Comparison of ENCODE assay signal across 19 cellular contexts in the genomic region with DNA sequence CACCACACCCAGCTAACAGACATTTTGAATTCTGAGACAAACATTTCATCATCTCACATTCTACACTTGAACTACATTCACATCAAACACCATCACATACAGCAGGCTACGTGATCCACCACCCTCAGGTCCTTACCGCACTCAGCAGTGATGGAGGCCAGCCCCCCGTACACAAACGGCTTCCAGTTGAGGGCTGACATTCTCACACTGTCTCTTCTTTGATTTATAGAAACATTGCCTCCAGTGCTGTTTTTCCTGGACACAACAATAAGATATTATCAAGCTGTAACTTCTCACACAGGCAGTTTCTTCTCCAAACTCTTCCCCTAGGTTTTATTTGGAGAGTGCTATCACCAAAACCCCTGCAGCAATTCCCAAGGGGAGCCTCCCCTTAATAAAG. TPM values are rescaled to one million over a fixed set of nuclear protein-coding genes. Genes with fewer than 3 reads are reported as not detected.
DNase-seq lines count a peak whose midpoint lies in the region; ATAC-seq and TF ChIP-seq lines count a peak whose summit lies in the region.
"Had no signal": no experiment of that assay in that cellular context is flagged by ENCODE, and none has a peak within 500 bp of the region (broad histone marks: within the 10 kb centered on the region; RNA-seq: fewer than 3 reads in every experiment).

No MANE protein-coding gene starts in this region.

- peaks cover 47% of the 10 kb centered on the region for H3K36me3 ChIP-seq in CD4-positive, CD25-positive, alpha-beta regulatory T cell (ENCODE audit: control insufficient read depth, insufficient read depth, low read length)
- peaks cover 0 to 49% of the 10 kb centered on the region in 2 donors for H3K36me3 ChIP-seq in psoas muscle (ENCODE audit: insufficient read depth in 1 of 2, low read depth in 1 of 2)

- DNase-seq in CD4-positive, CD25-positive, alpha-beta regulatory T cell, result no peak
- no peak for DNase-seq in HFFc6
- DNase-seq in endothelial cell (ENCODE audit: low spot score), result no peak
- DNase-seq in psoas muscle, result no peak
- no peak for DNase-seq in effector CD8-positive, alpha-beta T cell (lab: John Stamatoyannopoulos, UW)
- no peak for DNase-seq in SKM-1 (lab: John Stamatoyannopoulos, UW; ENCODE audit: unreplicated experiment)
- DNase-seq in activated CD4-positive, alpha-beta T cell treated with anti-CD3 and anti-CD28 coated beads for 1 hour, result no peak
- DNase-seq: ACHN; CD4-positive, alpha-beta memory T cell; DND-41; GDM1; GOT3; KG1; NCI-H1092; NCI-H1694; NCI-H345; NCI-H526 treated with DMSO at 0.1 percent for 48 hours; OCI-M1; RPMI8226 had no signal

- peak overlapping the region in 2 of 3 donors; percentile 48 for H3K27ac Mint-ChIP-seq in CD4-positive, CD25-positive, alpha-beta regulatory T cell
- H3K27ac Mint-ChIP-seq in HFFc6, result peak overlapping the region; percentile 36; the same call in 1 of the 2 replicates
- peak overlapping the region; percentile 13 for H3K27ac Mint-ChIP-seq in endothelial cell (ENCODE audit: unreplicated experiment)

- 41 to 73% (median 63%) methylated on average over 4 of the region's 4 CpGs for WGBS in psoas muscle, 3 donors

- no peaks in the 10 kb centered on the region for H3K27me3 Mint-ChIP-seq in CD4-positive, CD25-positive, alpha-beta regulatory T cell
- H3K27me3 Mint-ChIP-seq in HFFc6 (ENCODE audit: insufficient read depth), result no peaks in the 10 kb centered on the region
- no peaks in the 10 kb centered on the region for H3K27me3 Mint-ChIP-seq in endothelial cell (ENCODE audit: unreplicated experiment)
- H3K27me3 Mint-ChIP-seq: CD4-positive, alpha-beta memory T cell had no signal

- intact Hi-C loops in psoas muscle (cut with DNase I), result no loop called here

- H3K9me3 ChIP-seq in CD4-positive, CD25-positive, alpha-beta regulatory T cell (ENCODE audit: control insufficient read depth in 2 of 2, low read length in 2 of 2), result no peaks in the 10 kb centered on the region
- no peaks in the 10 kb centered on the region for H3K9me3 ChIP-seq in psoas muscle

- H3K27ac ChIP-seq in CD4-positive, CD25-positive, alpha-beta regulatory T cell (ENCODE audit: insufficient read depth, low read length, poor library complexity, severe bottlenecking), result no peak overlapping the region
- peak overlapping the region; percentile 84 for H3K27ac ChIP-seq in psoas muscle

- no peak overlapping the region for H3K4me3 Mint-ChIP-seq in CD4-positive, CD25-positive, alpha-beta regulatory T cell
- H3K4me3 Mint-ChIP-seq in HFFc6, result no peak overlapping the region
- H3K4me3 Mint-ChIP-seq in endothelial cell (ENCODE audit: unreplicated experiment), result no peak overlapping the region
- H3K4me3 Mint-ChIP-seq: CD4-positive, alpha-beta memory T cell had no signal

- no peaks in the 10 kb centered on the region for H3K27me3 ChIP-seq in CD4-positive, CD25-positive, alpha-beta regulatory T cell (ENCODE audit: control insufficient read depth, insufficient read depth, low read length)
- H3K27me3 ChIP-seq in psoas muscle (ENCODE audit: insufficient read depth in 3 of 3, low read length in 2 of 3), result no peaks in the 10 kb centered on the region

- H3K9me3 Mint-ChIP-seq in CD4-positive, CD25-positive, alpha-beta regulatory T cell, result no peaks in the 10 kb centered on the region
- H3K9me3 Mint-ChIP-seq in HFFc6, result no peaks in the 10 kb centered on the region
- H3K9me3 Mint-ChIP-seq in endothelial cell (ENCODE audit: unreplicated experiment), result no peaks in the 10 kb centered on the region
- H3K9me3 Mint-ChIP-seq: CD4-positive, alpha-beta memory T cell had no signal

- peaks cover 9% of the 10 kb centered on the region for H3K4me1 ChIP-seq in CD4-positive, CD25-positive, alpha-beta regulatory T cell (ENCODE audit: control insufficient read depth, insufficient read depth, low read length, poor library complexity, severe bottlenecking)
- H3K4me1 ChIP-seq in psoas muscle, result peaks cover 50% of the 10 kb centered on the region

- H3K4me1 Mint-ChIP-seq in CD4-positive, CD25-positive, alpha-beta regulatory T cell, result peaks cover 7 to 37% (median 26%) of the 10 kb centered on the region in 4 donors
- peaks cover 33% of the 10 kb centered on the region for H3K4me1 Mint-ChIP-seq in HFFc6 (ENCODE audit: low read depth)
- H3K4me1 Mint-ChIP-seq in endothelial cell (ENCODE audit: unreplicated experiment), result peaks cover 14% of the 10 kb centered on the region

- no peak overlapping the region for H3K4me3 ChIP-seq in CD4-positive, CD25-positive, alpha-beta regulatory T cell (ENCODE audit: low read depth, low read length)
- H3K4me3 ChIP-seq in psoas muscle, result no peak overlapping the region

- TF ChIP-seq CTCF in HFFc6 (IDR thresholded peaks at IDR 0.05), result no peak
- no peak for TF ChIP-seq CTCF in endothelial cell (IDR thresholded peaks at IDR 0.05; ENCODE audit: unreplicated experiment)
- no peak for TF ChIP-seq CTCF in psoas muscle (IDR thresholded peaks at IDR 0.05)

- ATAC-seq in CD4-positive, CD25-positive, alpha-beta regulatory T cell (ENCODE audit: low read depth in 2 of 2), result no peak
- no peak for ATAC-seq in psoas muscle

- peaks cover 29% of the 10 kb centered on the region for H3K36me3 Mint-ChIP-seq in CD4-positive, CD25-positive, alpha-beta regulatory T cell
- H3K36me3 Mint-ChIP-seq in HFFc6 (ENCODE audit: low read depth) (peaks cover 13% of the 10 kb centered on the region), endothelial cell (ENCODE audit: low read depth, unreplicated experiment) (peaks cover 13% of the 10 kb centered on the region)

RNA-seq across cellular contexts. Expression of a gene that starts 6.9 kb away (rescaled TPM):
- 22.9 TPM for total RNA-seq in CD4-positive, CD25-positive, alpha-beta regulatory T cell
- 1 to 10 TPM in 3 of 4 donors, under 1 TPM in 1; 0.41 to 2.8 (median 1.6) TPM for polyA plus RNA-seq in CD4-positive, CD25-positive, alpha-beta regulatory T cell
- total RNA-seq in HFFc6 (2021; fragmentation: NEBNext Ultra II Directional; extraction: Animal tissue kit (Norgen Biotek cat#: 25700)), result 10 to 100 TPM; 16.5 to 27.2 (median 18.8) TPM
- 21.9 TPM for total RNA-seq in endothelial cell (ENCODE audit: unreplicated experiment)
- total RNA-seq in psoas muscle, result 10 to 100 TPM; 21.7 to 69.8 (median 53.4) TPM
- 10 to 100 TPM in 2 of 3 donors, 1 to 10 TPM in 1; 6.2 to 42.8 (median 19.3) TPM for polyA plus RNA-seq in psoas muscle

RNA-seq across cellular contexts. Expression of a gene that starts 53.5 kb away (rescaled TPM):
- total RNA-seq in CD4-positive, CD25-positive, alpha-beta regulatory T cell, result 48.9 TPM
- polyA plus RNA-seq in CD4-positive, CD25-positive, alpha-beta regulatory T cell, result 10 to 100 TPM; 18.0 to 34.8 (median 29.3) TPM
- total RNA-seq in HFFc6 (2021; fragmentation: NEBNext Ultra II Directional; extraction: Animal tissue kit (Norgen Biotek cat#: 25700)), result 10 to 100 TPM; 17.5 to 22.2 (median 20.7) TPM
- total RNA-seq in endothelial cell (ENCODE audit: unreplicated experiment) (23.1 TPM), psoas muscle (10 to 100 TPM; 10.1 to 18.5 (median 13.8) TPM)
- 10 to 100 TPM in 2 of 3 donors, 1 to 10 TPM in 1; 7.5 to 19.1 (median 13.2) TPM for polyA plus RNA-seq in psoas muscle
